Comparison of ENCODE assay signal across 36 cellular contexts in the genomic region with DNA sequence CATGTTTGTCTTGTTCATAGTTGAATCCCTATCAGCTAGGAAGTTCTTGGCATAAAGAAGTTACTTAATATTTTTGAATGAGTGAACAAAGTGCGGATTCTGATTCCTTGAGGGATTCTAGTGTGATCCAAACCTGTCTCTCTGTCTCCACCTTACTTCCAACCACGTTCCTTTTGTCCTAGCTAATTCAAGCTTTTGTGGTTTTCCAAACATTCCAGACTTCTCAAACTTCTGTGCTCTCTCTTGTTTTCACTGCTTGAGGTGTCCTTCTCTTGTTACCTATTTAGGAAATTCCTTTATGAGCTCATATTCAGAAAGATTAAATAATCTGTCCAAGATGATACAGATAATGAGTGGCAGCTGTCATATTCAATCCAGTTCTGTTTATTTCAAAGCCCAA.
"Had no signal": no experiment of that assay in that cellular context is flagged by ENCODE, and none has a peak within 500 bp of the region (broad histone marks: within the 10 kb centered on the region; RNA-seq: fewer than 3 reads in every experiment).

No MANE protein-coding gene starts in this region.

- H3K27me3 ChIP-seq: breast epithelium, Peyer's patch had no signal

- H3K4me3 ChIP-seq: breast epithelium, Peyer's patch had no signal

- H3K36me3 ChIP-seq: breast epithelium had no signal

- H3K9me3 Mint-ChIP-seq: activated B cell treated with CpG ODN at 0.5 μM for 24 hours; activated CD4-positive, alpha-beta memory T cell treated with anti-CD3 and anti-CD28 coated beads for 36 hours; activated naive CD4-positive, alpha-beta T cell treated with anti-CD3 and anti-CD28 coated beads, Interleukin-2, amount 10 ng/mL, durations not matched to agents 7 days and 5 days; activated naive CD8-positive, alpha-beta T cell treated with anti-CD3 and anti-CD28 coated beads, Interleukin-2, amount 50 U/mL, for 24 hours; activated T-cell treated with anti-CD3 and anti-CD28 coated beads, Interleukin-2, amount 50 U/mL, for 4 hours; activated T-helper 1 cell treated with anti-CD3 and anti-CD28 coated beads, Interleukin-12 subunit alpha, Interleukin-12 subunit beta, Interleukin-2, Interleukin-4 antibody, amounts not matched to agents 30 ng/mL and 10 ng/mL and 1 ng/mL, durations not matched to agents 14 hours and 24 hours and 36 hours; T-cell had no signal

- H3K4me1 Mint-ChIP-seq: activated B cell treated with CpG ODN at 0.5 μM for 24 hours; activated naive CD4-positive, alpha-beta T cell treated with anti-CD3 and anti-CD28 coated beads, Interleukin-2, amount 10 ng/mL, durations not matched to agents 7 days and 5 days; activated naive CD8-positive, alpha-beta T cell treated with anti-CD3 and anti-CD28 coated beads, Interleukin-2, amount 50 U/mL, for 24 hours; T-cell had no signal

- H3K27me3 Mint-ChIP-seq: activated B cell treated with CpG ODN at 0.5 μM for 24 hours; activated CD4-positive, alpha-beta memory T cell treated with anti-CD3 and anti-CD28 coated beads for 36 hours; activated naive CD4-positive, alpha-beta T cell treated with anti-CD3 and anti-CD28 coated beads, Interleukin-2, amount 10 ng/mL, durations not matched to agents 7 days and 5 days; activated naive CD8-positive, alpha-beta T cell; activated naive CD8-positive, alpha-beta T cell treated with anti-CD3 and anti-CD28 coated beads, Interleukin-2, amount 50 U/mL, for 24 hours; T-cell had no signal

- ATAC-seq: activated naive CD8-positive, alpha-beta T cell treated with anti-CD3 and anti-CD28 coated beads, Interleukin-2, amount 50 U/mL, for 24 hours; activated T-cell treated with anti-CD3 and anti-CD28 coated beads, Interleukin-2, amount 50 U/mL, for 4 hours; PC-3; Right ventricle myocardium inferior; SK-N-SH treated with all-trans-retinoic acid at 6 μM for 48 hours; T-cell had no signal

- H3K27ac Mint-ChIP-seq: activated B cell treated with CpG ODN at 0.5 μM for 24 hours; activated CD4-positive, alpha-beta memory T cell treated with anti-CD3 and anti-CD28 coated beads for 36 hours; activated naive CD4-positive, alpha-beta T cell treated with anti-CD3 and anti-CD28 coated beads, Interleukin-2, amount 10 ng/mL, durations not matched to agents 7 days and 5 days; activated naive CD8-positive, alpha-beta T cell; activated naive CD8-positive, alpha-beta T cell treated with anti-CD3 and anti-CD28 coated beads, Interleukin-2, amount 50 U/mL, for 24 hours; activated T-helper 1 cell treated with anti-CD3 and anti-CD28 coated beads, Interleukin-12 subunit alpha, Interleukin-12 subunit beta, Interleukin-2, Interleukin-4 antibody, amounts not matched to agents 30 ng/mL and 10 ng/mL and 1 ng/mL, durations not matched to agents 14 hours and 24 hours and 36 hours; T-cell had no signal

- H3K27ac ChIP-seq: breast epithelium, Peyer's patch, VCaP had no signal

- H3K9me3 ChIP-seq: breast epithelium, Peyer's patch had no signal

- H3K4me1 ChIP-seq: breast epithelium, Peyer's patch had no signal

- H3K4me3 Mint-ChIP-seq: activated B cell treated with CpG ODN at 0.5 μM for 24 hours; activated CD4-positive, alpha-beta memory T cell treated with anti-CD3 and anti-CD28 coated beads for 36 hours; activated naive CD4-positive, alpha-beta T cell treated with anti-CD3 and anti-CD28 coated beads, Interleukin-2, amount 10 ng/mL, durations not matched to agents 7 days and 5 days; activated naive CD8-positive, alpha-beta T cell; activated naive CD8-positive, alpha-beta T cell treated with anti-CD3 and anti-CD28 coated beads, Interleukin-2, amount 50 U/mL, for 24 hours; activated T-cell treated with anti-CD3 and anti-CD28 coated beads, Interleukin-2, amount 50 U/mL, for 4 hours; activated T-helper 1 cell treated with anti-CD3 and anti-CD28 coated beads, Interleukin-12 subunit alpha, Interleukin-12 subunit beta, Interleukin-2, Interleukin-4 antibody, amounts not matched to agents 30 ng/mL and 10 ng/mL and 1 ng/mL, durations not matched to agents 14 hours and 24 hours and 36 hours; T-cell had no signal

- DNase-seq: activated B cell treated with CpG ODN at 0.5 μM for 24 hours; activated CD4-positive, alpha-beta memory T cell treated with anti-CD3 and anti-CD28 coated beads for 36 hours; activated CD4-positive, alpha-beta T cell treated with anti-CD3 and anti-CD28 coated beads for 4 hours; activated CD4-positive, alpha-beta T cell treated with anti-CD3 and anti-CD28 coated beads, Interleukin-2, amount 50 U/mL, for 1 hour; activated CD4-positive, CD25-positive, alpha-beta regulatory T cell treated with anti-CD3 and anti-CD28 coated beads, Interleukin-2, amount 50 U/mL, for 72 hours; activated CD8-positive, alpha-beta memory T cell treated with anti-CD3 and anti-CD28 coated beads, Interleukin-2, amount 50 U/mL, for 4 hours; activated effector memory CD4-positive, alpha-beta T cell treated with Interleukin-2 at 50 U/mL for 16 hours; activated naive CD4-positive, alpha-beta T cell treated with anti-CD3 and anti-CD28 coated beads, Interleukin-2, amount 10 ng/mL, durations not matched to agents 7 days and 5 days; activated naive CD8-positive, alpha-beta T cell treated with anti-CD3 and anti-CD28 coated beads, Interleukin-2, amount 50 U/mL, for 24 hours; activated T-cell treated with anti-CD3 and anti-CD28 coated beads for 4 hours; activated T-cell treated with anti-CD3 and anti-CD28 coated beads, Interleukin-2, amount 50 U/mL, for 4 hours; anterior cingulate cortex; caudate nucleus; KG1; NCI-H1105 treated with DMSO at 0.1 percent for 48 hours; NCI-H1436; NCI-H1694; NCI-H1930; NCI-H2081 treated with DMSO at 0.1 percent for 48 hours; NCI-H510A; NCI-H526; NCI-H748 treated with DMSO at 0.1 percent for 48 hours; NK-92 treated with Interleukin-12 subunit alpha and Interleukin-12 subunit beta, amount 100 ng/mL, for 24 hours; PC-3; Peyer's patch; RPMI8226; SIG-M5; T-cell; T-helper 2 cell; T-helper 9 cell had no signal
